11 cellular contexts compared by ENCODE assay signal in the genomic region with DNA sequence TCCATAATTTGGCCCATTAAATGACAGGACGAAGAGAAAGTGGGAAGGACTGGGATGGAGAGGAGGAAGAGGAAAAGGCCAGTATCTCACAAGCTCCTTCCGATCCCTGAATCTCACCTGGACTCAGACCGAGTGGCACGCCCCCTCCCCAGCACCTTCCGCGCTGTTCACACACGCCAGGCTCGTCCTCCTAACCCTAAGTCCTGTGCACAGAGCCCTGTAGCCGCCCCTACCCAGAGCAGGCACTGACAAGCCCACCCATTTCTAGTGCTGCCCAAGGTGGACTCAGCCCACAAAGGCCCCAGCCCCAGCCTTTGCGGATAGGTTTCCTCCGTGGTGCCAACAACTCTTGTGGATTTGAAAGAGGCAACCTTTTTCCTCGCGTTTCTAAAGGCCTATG. TPM values are rescaled to one million over a fixed set of nuclear protein-coding genes. Genes with fewer than 3 reads are reported as not detected.
DNase-seq lines count a peak whose midpoint lies in the region; ATAC-seq and TF ChIP-seq lines count a peak whose summit lies in the region.
"Had no signal": no experiment of that assay in that cellular context is flagged by ENCODE, and none has a peak within 500 bp of the region (broad histone marks: within the 10 kb centered on the region; RNA-seq: fewer than 3 reads in every experiment).

No MANE protein-coding gene starts in this region.

- TF ChIP-seq CTCF in cardiac fibroblast (IDR thresholded peaks at IDR 0.05; ENCODE audit: low read depth, low read length) = no peak
- TF ChIP-seq CTCF in left lung (IDR thresholded peaks at IDR 0.05) = no peak
- TF ChIP-seq CTCF in mucosa of descending colon (IDR thresholded peaks at IDR 0.05) = no peak

- H3K4me3 Mint-ChIP-seq in activated T-cell treated with anti-CD3 and anti-CD28 coated beads, Interleukin-2, amount 50 U/mL, for 4 hours = peak overlapping the region; percentile 47
- H3K4me3 Mint-ChIP-seq in stimulated activated effector memory CD8-positive, alpha-beta T cell treated with anti-CD3 and anti-CD28 coated beads, Interleukin-12 subunit alpha, Interleukin-12 subunit beta, amount 100 ng/mL, for 72 hours = peak overlapping the region; percentile 75

- DNase-seq in activated T-cell treated with anti-CD3 and anti-CD28 coated beads, Interleukin-2, amount 50 U/mL, for 4 hours = no peak
- no peak for DNase-seq in activated T-cell treated with anti-CD3 and anti-CD28 coated beads, Interleukin-2, amount 50 U/mL, for 48 hours
- DNase-seq in cardiac fibroblast (ENCODE audit: low read depth in 2 of 2) (no peak), left lung (no peak), cerebellar cortex (ENCODE audit: low spot score) (no peak), mucosa of descending colon (no peak)
- no peak for DNase-seq in stimulated activated effector memory CD8-positive, alpha-beta T cell treated with anti-CD3 and anti-CD28 coated beads, Interleukin-12 subunit alpha, Interleukin-12 subunit beta, amount 100 ng/mL, for 72 hours (ENCODE audit: low spot score in 2 of 2)
- DNase-seq: activated CD4-positive, alpha-beta T cell treated with anti-CD3 and anti-CD28 coated beads for 4 hours; Karpas-422 had no signal

- H3K4me1 ChIP-seq in left lung = peaks cover 8 to 37% of the 10 kb centered on the region in 2 donors
- H3K4me1 ChIP-seq in mucosa of descending colon (ENCODE audit: low read depth) = no peaks in the 10 kb centered on the region

- ATAC-seq in activated T-cell treated with anti-CD3 and anti-CD28 coated beads, Interleukin-2, amount 50 U/mL, for 4 hours = no peak
- ATAC-seq in left lung (no peak), mucosa of descending colon (no peak), HG02981 (IDR thresholded peaks at IDR 0.05; ENCODE audit: unreplicated experiment) (no peak)
- ATAC-seq in stimulated activated effector memory CD8-positive, alpha-beta T cell treated with anti-CD3 and anti-CD28 coated beads, Interleukin-12 subunit alpha, Interleukin-12 subunit beta, amount 100 ng/mL, for 72 hours = no peak

- peaks cover 63% of the 10 kb centered on the region for H3K4me1 Mint-ChIP-seq in activated T-cell treated with anti-CD3 and anti-CD28 coated beads, Interleukin-2, amount 50 U/mL, for 4 hours (ENCODE audit: low read depth)
- peaks cover 60% of the 10 kb centered on the region for H3K4me1 Mint-ChIP-seq in stimulated activated effector memory CD8-positive, alpha-beta T cell treated with anti-CD3 and anti-CD28 coated beads, Interleukin-12 subunit alpha, Interleukin-12 subunit beta, amount 100 ng/mL, for 72 hours

- H3K27ac ChIP-seq in left lung = no peak overlapping the region
- H3K27ac ChIP-seq: thyroid gland had no signal

- H3K36me3 ChIP-seq in left lung (no peaks in the 10 kb centered on the region), mucosa of descending colon (ENCODE audit: low read depth) (no peaks in the 10 kb centered on the region)
- H3K36me3 ChIP-seq: thyroid gland had no signal

- peak overlapping the region; percentile 38 for H3K27ac Mint-ChIP-seq in stimulated activated effector memory CD8-positive, alpha-beta T cell treated with anti-CD3 and anti-CD28 coated beads, Interleukin-12 subunit alpha, Interleukin-12 subunit beta, amount 100 ng/mL, for 72 hours

- intact Hi-C loops in left lung (cut with DNase I) (no loop called here), mucosa of descending colon (cut with DNase I, micrococcal nuclease) (no loop called here)

- H3K9me3 ChIP-seq in left lung (no peaks in the 10 kb centered on the region), mucosa of descending colon (no peaks in the 10 kb centered on the region)
- H3K9me3 ChIP-seq: thyroid gland had no signal

- peaks cover 8 to 57% of the 10 kb centered on the region in 2 donors for H3K27me3 ChIP-seq in left lung

- no peaks in the 10 kb centered on the region for H3K27me3 Mint-ChIP-seq in activated T-cell treated with anti-CD3 and anti-CD28 coated beads, Interleukin-2, amount 50 U/mL, for 4 hours (ENCODE audit: low read depth)

- peaks cover 13% of the 10 kb centered on the region for H3K36me3 Mint-ChIP-seq in activated T-cell treated with anti-CD3 and anti-CD28 coated beads, Interleukin-2, amount 50 U/mL, for 4 hours (ENCODE audit: insufficient read depth)
- peaks cover 19% of the 10 kb centered on the region for H3K36me3 Mint-ChIP-seq in stimulated activated effector memory CD8-positive, alpha-beta T cell treated with anti-CD3 and anti-CD28 coated beads, Interleukin-12 subunit alpha, Interleukin-12 subunit beta, amount 100 ng/mL, for 72 hours

- peak overlapping the region; percentile 51 to 52 for H3K4me3 ChIP-seq in cardiac fibroblast (replicated peaks in 1 of 2; ENCODE audit: low read depth in 2 of 2, low read length in 2 of 2)
- peak overlapping the region; percentile 38 to 49 for H3K4me3 ChIP-seq in left lung
- no peak overlapping the region for H3K4me3 ChIP-seq in mucosa of descending colon

- H3K9me3 Mint-ChIP-seq in activated T-cell treated with anti-CD3 and anti-CD28 coated beads, Interleukin-2, amount 50 U/mL, for 4 hours = no peaks in the 10 kb centered on the region
- H3K9me3 Mint-ChIP-seq in stimulated activated effector memory CD8-positive, alpha-beta T cell treated with anti-CD3 and anti-CD28 coated beads, Interleukin-12 subunit alpha, Interleukin-12 subunit beta, amount 100 ng/mL, for 72 hours = no peaks in the 10 kb centered on the region

RNA-seq across cellular contexts. Expression of a gene that starts 9.2 kb away (rescaled TPM):
- total RNA-seq in activated T-cell treated with anti-CD3 and anti-CD28 coated beads, Interleukin-2, amount 50 U/mL, for 4 hours = 10 to 100 TPM; 12.3 to 17.1 (median 13.5) TPM
- total RNA-seq in left lung = 1 to 10 TPM; 2.9 to 6.7 TPM
- 1 to 10 TPM; 1.4 to 1.6 (median 1.5) TPM for total RNA-seq in mucosa of descending colon
